Comparison of ENCODE assay signal across 1 cellular context in the genomic region with DNA sequence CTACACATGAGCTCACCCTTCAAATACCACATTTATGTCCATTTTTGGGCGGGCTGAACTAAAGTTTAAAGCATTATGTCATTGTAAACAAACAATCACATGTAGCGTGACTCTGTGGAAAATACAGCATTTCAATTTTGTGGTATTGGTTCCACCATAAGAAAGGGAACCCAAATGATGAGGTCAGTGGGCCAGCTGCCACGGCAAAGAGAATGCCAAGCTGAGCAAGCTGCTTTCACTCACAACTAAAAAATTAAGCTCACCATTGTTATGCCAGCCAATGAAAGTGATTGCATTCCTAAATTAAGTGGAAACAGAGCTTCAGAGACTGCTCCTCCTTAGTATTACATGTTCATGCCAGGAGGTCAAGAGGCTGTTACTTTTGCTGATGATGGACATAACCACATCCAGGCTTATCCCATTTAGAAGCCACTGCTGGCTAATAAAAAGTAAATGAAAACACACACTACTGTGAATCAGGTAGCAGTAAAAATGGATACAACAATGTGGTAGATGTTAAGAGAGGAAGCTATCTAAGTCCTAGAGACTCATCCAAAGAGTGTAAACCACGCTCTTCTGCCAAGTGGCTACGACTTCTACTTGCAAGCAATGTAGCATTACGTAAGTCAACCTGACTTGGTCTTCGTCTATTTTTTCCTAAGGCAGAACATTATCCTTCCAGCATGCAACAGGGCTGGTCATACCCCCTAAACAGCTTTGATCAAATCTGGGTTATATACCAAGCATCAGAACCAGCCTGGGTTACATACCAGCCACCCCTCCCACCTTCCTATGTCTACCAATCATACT.
TF ChIP-seq lines count a peak whose summit lies in the region.

No MANE protein-coding gene starts in this region.

TF ChIP-seq in GM23338, 12 proteins besides CTCF, POLR2A, EP300 and RAD21 (continued from another document):
- TF ChIP-seq EZH2phosphoT487 (IDR thresholded peaks at IDR 0.05; ENCODE audit: unreplicated experiment) = no peak
- no peak for TF ChIP-seq ETS1 (IDR thresholded peaks at IDR 0.05)
- TF ChIP-seq, protein P1, sequence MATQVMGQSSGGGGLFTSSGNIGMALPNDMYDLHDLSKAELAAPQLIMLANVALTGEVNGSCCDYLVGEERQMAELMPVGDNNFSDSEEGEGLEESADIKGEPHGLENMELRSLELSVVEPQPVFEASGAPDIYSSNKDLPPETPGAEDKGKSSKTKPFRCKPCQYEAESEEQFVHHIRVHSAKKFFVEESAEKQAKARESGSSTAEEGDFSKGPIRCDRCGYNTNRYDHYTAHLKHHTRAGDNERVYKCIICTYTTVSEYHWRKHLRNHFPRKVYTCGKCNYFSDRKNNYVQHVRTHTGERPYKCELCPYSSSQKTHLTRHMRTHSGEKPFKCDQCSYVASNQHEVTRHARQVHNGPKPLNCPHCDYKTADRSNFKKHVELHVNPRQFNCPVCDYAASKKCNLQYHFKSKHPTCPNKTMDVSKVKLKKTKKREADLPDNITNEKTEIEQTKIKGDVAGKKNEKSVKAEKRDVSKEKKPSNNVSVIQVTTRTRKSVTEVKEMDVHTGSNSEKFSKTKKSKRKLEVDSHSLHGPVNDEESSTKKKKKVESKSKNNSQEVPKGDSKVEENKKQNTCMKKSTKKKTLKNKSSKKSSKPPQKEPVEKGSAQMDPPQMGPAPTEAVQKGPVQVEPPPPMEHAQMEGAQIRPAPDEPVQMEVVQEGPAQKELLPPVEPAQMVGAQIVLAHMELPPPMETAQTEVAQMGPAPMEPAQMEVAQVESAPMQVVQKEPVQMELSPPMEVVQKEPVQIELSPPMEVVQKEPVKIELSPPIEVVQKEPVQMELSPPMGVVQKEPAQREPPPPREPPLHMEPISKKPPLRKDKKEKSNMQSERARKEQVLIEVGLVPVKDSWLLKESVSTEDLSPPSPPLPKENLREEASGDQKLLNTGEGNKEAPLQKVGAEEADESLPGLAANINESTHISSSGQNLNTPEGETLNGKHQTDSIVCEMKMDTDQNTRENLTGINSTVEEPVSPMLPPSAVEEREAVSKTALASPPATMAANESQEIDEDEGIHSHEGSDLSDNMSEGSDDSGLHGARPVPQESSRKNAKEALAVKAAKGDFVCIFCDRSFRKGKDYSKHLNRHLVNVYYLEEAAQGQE (IDR thresholded peaks at IDR 0.05; ENCODE audit: unreplicated experiment) = no peak
